In genomic region chr3:72401005-72401404, GRCh38 we compare ENCODE assay signal across 14 cellular contexts. TPM values are rescaled to one million over a fixed set of nuclear protein-coding genes. Genes with fewer than 3 reads are reported as not detected.
DNase-seq lines count a peak whose midpoint lies in the region; ATAC-seq and TF ChIP-seq lines count a peak whose summit lies in the region.
"Had no signal": no experiment of that assay in that cellular context is flagged by ENCODE, and none has a peak within 500 bp of the region (broad histone marks: within the 10 kb centered on the region; RNA-seq: fewer than 3 reads in every experiment).

No MANE protein-coding gene starts in this region.

- no peak overlapping the region for H3K4ac ChIP-seq in IMR-90 (ENCODE audit: low read depth, low read length)

- in situ Hi-C loops in IMR-90 (cut with MboI; ENCODE audit: low sequenced_read_pairs) = no loop called here
- in situ Hi-C loops in transverse colon (cut with MboI; ENCODE audit: low pct_ligation_motif_present in 1 of 4, low pct_unique_long_range_greater_than_20kb in 1 of 4, low sequenced_read_pairs in 3 of 4) = no loop called here

- H3K9me3 Mint-ChIP-seq in activated naive CD8-positive, alpha-beta T cell treated with anti-CD3 and anti-CD28 coated beads, Interleukin-2, amount 50 U/mL, for 24 hours = no peaks in the 10 kb centered on the region
- no peaks in the 10 kb centered on the region for H3K9me3 Mint-ChIP-seq in activated CD4-positive, alpha-beta memory T cell treated with anti-CD3 and anti-CD28 coated beads, Interleukin-2, amount 10 ng/mL, durations not matched to agents 7 days and 5 days

- no peak overlapping the region for H2BK5ac ChIP-seq in IMR-90 (ENCODE audit: low read depth, low read length, poor library complexity, severe bottlenecking)

- POLR2A ChIA-PET in IMR-90 (lab: Charles Lee; ENCODE audit: unreplicated experiment) = no interaction called here
- POLR2A ChIA-PET in activated CD4-positive, alpha-beta memory T cell treated with anti-CD3 and anti-CD28 coated beads, Interleukin-2, amount 10 ng/mL, durations not matched to agents 7 days and 5 days (lab: Charles Lee) = no interaction called here

- ATAC-seq in IMR-90 (ENCODE audit: low read depth) = no peak
- ATAC-seq in activated naive CD8-positive, alpha-beta T cell treated with anti-CD3 and anti-CD28 coated beads, Interleukin-2, amount 50 U/mL, for 24 hours = peak; percentile 46
- ATAC-seq: HepG2 had no signal

- no peak for TF ChIP-seq RAD21 in IMR-90 (IDR thresholded peaks at IDR 0.05; ENCODE audit: low read length)

- H3K36me3 ChIP-seq in IMR-90 (ENCODE audit: control insufficient read depth, insufficient read depth, low read length) (no peaks in the 10 kb centered on the region), neutrophil (no peaks in the 10 kb centered on the region), transverse colon (no peaks in the 10 kb centered on the region)

- H3K27ac ChIP-seq in IMR-90 (ENCODE audit: insufficient read depth, low read length) = no peak overlapping the region
- peak overlapping the region; percentile 24 for H3K27ac ChIP-seq in neutrophil
- H3K27ac ChIP-seq in transverse colon = no peak overlapping the region
- H3K27ac ChIP-seq: BLaER1 treated with 17β-estradiol and CSF1 and Interleukin-3, amounts not matched to agents 10 nM and 100 nM had no signal

- no peak overlapping the region for H3K4me3 ChIP-seq in IMR-90 (ENCODE audit: insufficient read depth, low read depth, low read length)
- H3K4me3 ChIP-seq in neutrophil (ENCODE audit: low read depth in 1 of 2, low read length in 1 of 2) = no peak overlapping the region
- H3K4me3 ChIP-seq in transverse colon = no peak overlapping the region
- H3K4me3 ChIP-seq: BLaER1 treated with 17β-estradiol and CSF1 and Interleukin-3, amounts not matched to agents 10 nM and 100 nM had no signal

- TF ChIP-seq POLR2A in IMR-90 (IDR thresholded peaks at IDR 0.05; ENCODE audit: low read depth, low read length) (no peak), transverse colon (IDR thresholded peaks at IDR 0.05) (no peak)

- no peak overlapping the region for H3K56ac ChIP-seq in IMR-90 (ENCODE audit: extremely low read depth, insufficient read depth, low read length)

- H2AK5ac ChIP-seq in IMR-90 (ENCODE audit: low read depth, low read length) = no peak overlapping the region

- intact Hi-C loops in IMR-90 (cut with micrococcal nuclease) (no loop called here), transverse colon (cut with DNase I; ENCODE audit: low total_unique reads) (no loop called here)

- H3K4me2 ChIP-seq in IMR-90 (ENCODE audit: low read depth, low read length) = no peak overlapping the region
- H3K4me2 ChIP-seq: BLaER1 treated with 17β-estradiol and CSF1 and Interleukin-3, amounts not matched to agents 10 nM and 100 nM had no signal

- no peaks in the 10 kb centered on the region for H3K27me3 Mint-ChIP-seq in activated naive CD8-positive, alpha-beta T cell treated with anti-CD3 and anti-CD28 coated beads, Interleukin-2, amount 50 U/mL, for 24 hours
- no peaks in the 10 kb centered on the region for H3K27me3 Mint-ChIP-seq in activated CD4-positive, alpha-beta memory T cell treated with anti-CD3 and anti-CD28 coated beads, Interleukin-2, amount 10 ng/mL, durations not matched to agents 7 days and 5 days

- CTCF ChIA-PET in IMR-90 (lab: Yijun Ruan, JAX) = no interaction called here
- CTCF ChIA-PET in activated CD4-positive, alpha-beta memory T cell treated with anti-CD3 and anti-CD28 coated beads, Interleukin-2, amount 10 ng/mL, durations not matched to agents 7 days and 5 days (lab: Charles Lee) = no interaction called here

- no peak overlapping the region for H2BK15ac ChIP-seq in IMR-90 (ENCODE audit: low read depth, low read length)

- H3K9ac ChIP-seq in IMR-90 (ENCODE audit: low read depth, low read length) = no peak overlapping the region
- H3K9ac ChIP-seq: BLaER1 treated with 17β-estradiol and CSF1 and Interleukin-3, amounts not matched to agents 10 nM and 100 nM had no signal

- H3K4me1 Mint-ChIP-seq in activated naive CD8-positive, alpha-beta T cell treated with anti-CD3 and anti-CD28 coated beads, Interleukin-2, amount 50 U/mL, for 24 hours = peaks cover 74% of the 10 kb centered on the region
- H3K4me1 Mint-ChIP-seq in activated CD4-positive, alpha-beta memory T cell treated with anti-CD3 and anti-CD28 coated beads, Interleukin-2, amount 10 ng/mL, durations not matched to agents 7 days and 5 days = peaks cover 16% of the 10 kb centered on the region

- H3K18ac ChIP-seq in IMR-90 (ENCODE audit: low read depth, low read length) = no peak overlapping the region

- peaks cover 26 to 77% of the 10 kb centered on the region in 2 experiments for H3K79me1 ChIP-seq in IMR-90 (ENCODE audit: low read depth in 1 of 2, low read length in 2 of 2)

- no peak overlapping the region for H3K27ac Mint-ChIP-seq in activated naive CD8-positive, alpha-beta T cell treated with anti-CD3 and anti-CD28 coated beads, Interleukin-2, amount 50 U/mL, for 24 hours
- H3K27ac Mint-ChIP-seq in activated CD4-positive, alpha-beta memory T cell treated with anti-CD3 and anti-CD28 coated beads, Interleukin-2, amount 10 ng/mL, durations not matched to agents 7 days and 5 days = no peak overlapping the region

- no peak overlapping the region for H3K4me3 Mint-ChIP-seq in activated naive CD8-positive, alpha-beta T cell treated with anti-CD3 and anti-CD28 coated beads, Interleukin-2, amount 50 U/mL, for 24 hours
- no peak overlapping the region for H3K4me3 Mint-ChIP-seq in activated CD4-positive, alpha-beta memory T cell treated with anti-CD3 and anti-CD28 coated beads, Interleukin-2, amount 10 ng/mL, durations not matched to agents 7 days and 5 days

- no peak for TF ChIP-seq CTCF in IMR-90 (conservative IDR thresholded peaks at IDR 0.05; ENCODE audit: low read depth, low read length)
- no peak for TF ChIP-seq CTCF in neutrophil (IDR thresholded peaks at IDR 0.05)
- no peak for TF ChIP-seq CTCF in transverse colon (IDR thresholded peaks at IDR 0.05)

- H4K91ac ChIP-seq in IMR-90 (ENCODE audit: insufficient read depth, low read depth, low read length) = no peak overlapping the region

- dilution Hi-C loops in IMR-90 (cut with HindIII; ENCODE audit: low sequenced_read_pairs, unreplicated experiment) = no loop called here

- H3K27me3 ChIP-seq in IMR-90 (ENCODE audit: control insufficient read depth, insufficient read depth, low read length) (no peaks in the 10 kb centered on the region), neutrophil (no peaks in the 10 kb centered on the region), transverse colon (no peaks in the 10 kb centered on the region)
- H3K27me3 ChIP-seq: BLaER1 treated with 17β-estradiol and CSF1 and Interleukin-3, amounts not matched to agents 10 nM and 100 nM had no signal

- H2AK9ac ChIP-seq in IMR-90 (replicated peaks; ENCODE audit: low read depth, low read length, poor library complexity) = no peak overlapping the region

- peak; percentile 16 for DNase-seq in EL
- peak; percentile 6 for DNase-seq in IMR-90
- no peak for DNase-seq in activated naive CD8-positive, alpha-beta T cell treated with anti-CD3 and anti-CD28 coated beads, Interleukin-2, amount 50 U/mL, for 24 hours
- DNase-seq in transverse colon = no peak
- no peak for DNase-seq in activated CD4-positive, alpha-beta memory T cell treated with anti-CD3 and anti-CD28 coated beads, Interleukin-2, amount 10 ng/mL, durations not matched to agents 7 days and 5 days
- no peak for DNase-seq in A172 (ENCODE audit: low spot score)
- DNase-seq: Karpas-422, NCI-H1092, NCI-H1694 treated with DMSO at 0.1 percent for 48 hours, NCI-H748 treated with DMSO at 0.1 percent for 48 hours, SHP77 had no signal

- no peak for TF ChIP-seq EP300 in transverse colon (IDR thresholded peaks at IDR 0.05; ENCODE audit: low read depth)

- no peak overlapping the region for H3K14ac ChIP-seq in IMR-90 (replicated peaks; ENCODE audit: low read depth, low read length)

- peaks cover 6% of the 10 kb centered on the region; the same call in 1 of the 2 replicates for H3K9me1 ChIP-seq in IMR-90 (ENCODE audit: insufficient read depth, low read length)

- H4K5ac ChIP-seq in IMR-90 (ENCODE audit: low read depth, low read length) = no peak overlapping the region

- H3K36me3 Mint-ChIP-seq in activated naive CD8-positive, alpha-beta T cell treated with anti-CD3 and anti-CD28 coated beads, Interleukin-2, amount 50 U/mL, for 24 hours (ENCODE audit: low read depth) = peaks cover 20% of the 10 kb centered on the region
- H3K36me3 Mint-ChIP-seq in activated CD4-positive, alpha-beta memory T cell treated with anti-CD3 and anti-CD28 coated beads, Interleukin-2, amount 10 ng/mL, durations not matched to agents 7 days and 5 days (ENCODE audit: low read depth) = peaks cover 7% of the 10 kb centered on the region

- H2BK120ac ChIP-seq in IMR-90 (ENCODE audit: low read depth, low read length) = no peak overlapping the region

- H2AFZ ChIP-seq in IMR-90 (replicated peaks; ENCODE audit: low read length, poor library complexity) = no peak overlapping the region

- no peak overlapping the region for H2BK20ac ChIP-seq in IMR-90 (ENCODE audit: low read depth, low read length)

- H3K4me1 ChIP-seq in IMR-90 (ENCODE audit: control insufficient read depth, insufficient read depth, low read length) (peaks cover 5% of the 10 kb centered on the region), neutrophil (ENCODE audit: control insufficient read depth in 1 of 2, insufficient read depth in 1 of 2, low read depth in 1 of 2, low read length in 1 of 2) (peaks cover 16 to 18% of the 10 kb centered on the region in 2 experiments), transverse colon (peaks cover 0 to 48% (median 7%) of the 10 kb centered on the region in 4 donors)

- peaks cover 88% of the 10 kb centered on the region for H4K20me1 ChIP-seq in IMR-90 (ENCODE audit: insufficient read depth, low read length)

- H3K23ac ChIP-seq in IMR-90 (ENCODE audit: low read depth, low read length) = no peak overlapping the region

- no peak overlapping the region for H4K8ac ChIP-seq in IMR-90 (ENCODE audit: low read depth in 2 of 2, low read length in 2 of 2)

- H3K9me3 ChIP-seq in IMR-90 (ENCODE audit: control insufficient read depth, insufficient read depth, low read length) = no peaks in the 10 kb centered on the region
- no peaks in the 10 kb centered on the region for H3K9me3 ChIP-seq in neutrophil
- H3K9me3 ChIP-seq in transverse colon = no peaks in the 10 kb centered on the region

- no CpG with 5 or more reads among the region's 1 CpG for WGBS in IMR-90 (ENCODE audit: extremely low coverage in 2 of 2, insufficient read length in 1 of 2), 2 experiments
- WGBS in transverse colon (ENCODE audit: low coverage in 1 of 2), 2 donors = 94 to 100% methylated on average over 1 of the region's 1 CpG

- BruUV-seq in IMR-90 (replicated peaks; lab: Mats Ljungman, UMichigan) = no TSS peak

TF ChIP-seq in IMR-90, 13 proteins besides CTCF, POLR2A, EP300 and RAD21 (continues in another document):
- TF ChIP-seq BHLHE40 (IDR thresholded peaks at IDR 0.05; ENCODE audit: low read depth, low read length) = no peak

RNA-seq across cellular contexts. Expression of gene RYBP, which starts 45.4 kb away (rescaled TPM):
- 4.1 and 6.9 TPM in 2 replicates for total RNA-seq in IMR-90 (2012; rRNA removed)
- polyA plus RNA-seq in IMR-90 (2012; rRNA removed) = 3.6 and 4.2 TPM in 2 replicates
- polyA plus RNA-seq in IMR-90 (2012; cell fraction: cytosol; rRNA removed) = 0.63 and 0.85 TPM in 2 replicates
- polyA plus RNA-seq in IMR-90 (2012; cell fraction: nucleus; rRNA removed; ENCODE audit: low replicate concordance) = 0.95 and 5.4 TPM in 2 replicates
- 10 to 100 TPM in 2 of 4 donors, 1 to 10 TPM in 2; 3.0 to 13.3 (median 10.0) TPM for total RNA-seq in transverse colon
- 10 to 100 TPM; 17.5 to 17.6 TPM for total RNA-seq in activated CD4-positive, alpha-beta memory T cell treated with anti-CD3 and anti-CD28 coated beads, Interleukin-2, amount 10 ng/mL, durations not matched to agents 7 days and 5 days
- 3.9 and 5.0 TPM in 2 replicates for total RNA-seq in A172 (2014; rRNA removed; shearing (Covaris generic))

Comparison
In these comparisons a context has a peak if more than half of its experiments do, and no peak if none do; other contexts are left out.
1. DNase-seq: peak in EL (single experiment) and IMR-90 (single experiment); none in activated naive CD8-positive, alpha-beta T cell treated with anti-CD3 and anti-CD28 coated beads, Interleukin-2, amount 50 U/mL, for 24 hours (single experiment), transverse colon (single experiment), activated CD4-positive, alpha-beta memory T cell treated with anti-CD3 and anti-CD28 coated beads, Interleukin-2, amount 10 ng/mL, durations not matched to agents 7 days and 5 days (single experiment) and A172 (single experiment).